13 cellular contexts compared by ENCODE assay signal in the genomic region with DNA sequence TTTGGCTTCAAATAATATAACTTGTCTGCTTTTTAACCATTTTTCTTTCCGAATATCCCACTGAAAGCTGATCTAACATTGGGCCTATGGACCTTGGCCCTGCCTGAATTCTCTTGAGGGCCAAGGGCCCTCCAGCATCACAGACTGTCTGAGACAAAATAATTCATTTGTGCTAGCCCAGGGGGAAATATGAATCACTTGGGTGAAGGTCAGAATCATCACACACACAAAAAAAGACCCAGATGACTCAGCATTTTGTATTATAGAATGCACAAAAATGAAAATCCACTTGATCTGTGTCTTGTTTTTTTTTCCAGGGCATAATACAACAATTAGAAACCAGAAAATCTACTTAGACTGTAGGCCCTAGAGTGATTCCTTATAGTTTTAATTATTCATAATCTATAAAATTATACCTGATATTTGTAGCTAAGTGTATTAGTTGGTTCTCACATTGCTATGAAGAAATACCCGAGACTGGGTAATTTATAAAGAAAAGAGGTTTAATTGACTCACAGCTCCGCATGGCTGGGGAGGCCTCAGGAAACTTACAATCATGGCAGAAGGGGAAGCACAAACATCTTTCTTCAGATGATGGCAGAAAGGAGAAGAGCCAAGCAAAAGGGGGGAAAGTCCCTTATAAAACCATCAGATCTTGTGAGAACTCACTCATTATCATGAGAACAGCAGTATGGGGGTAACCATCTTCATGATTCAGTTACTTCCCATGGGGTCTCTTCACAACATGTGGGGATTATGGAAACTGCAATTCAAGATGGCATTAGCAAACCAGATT. TPM values are rescaled to one million over a fixed set of nuclear protein-coding genes. Genes with fewer than 3 reads are reported as not detected.
DNase-seq lines count a peak whose midpoint lies in the region; ATAC-seq and TF ChIP-seq lines count a peak whose summit lies in the region.
"Had no signal": no experiment of that assay in that cellular context is flagged by ENCODE, and none has a peak within 500 bp of the region (broad histone marks: within the 10 kb centered on the region; RNA-seq: fewer than 3 reads in every experiment).

No MANE protein-coding gene starts in this region.

- H2AFZ ChIP-seq in fibroblast of lung (ENCODE audit: low read length), result no peak overlapping the region
- no peak overlapping the region for H2AFZ ChIP-seq in neuronal stem cell (ENCODE audit: low read length)

- H4K20me1 ChIP-seq in fibroblast of lung (ENCODE audit: control insufficient read depth, extremely low read depth, insufficient read depth, low read length), result no peaks in the 10 kb centered on the region
- H4K20me1 ChIP-seq: BLaER1 treated with 17β-estradiol and CSF1 and Interleukin-3, amounts not matched to agents 10 nM and 100 nM had no signal

- H3K4me2 ChIP-seq in fibroblast of lung (ENCODE audit: extremely low read depth, insufficient read depth, low read length), result no peak overlapping the region
- H3K4me2 ChIP-seq in neuronal stem cell (ENCODE audit: insufficient read depth, low read length, poor library complexity, severe bottlenecking), result no peak overlapping the region

- H3K27me3 ChIP-seq in fibroblast of lung (ENCODE audit: control insufficient read depth, insufficient read depth, low read length), result no peaks in the 10 kb centered on the region
- no peaks in the 10 kb centered on the region for H3K27me3 ChIP-seq in neuronal stem cell (ENCODE audit: control insufficient read depth in 3 of 3, insufficient read depth in 3 of 3, low read depth in 1 of 3, low read length in 3 of 3)
- H3K27me3 ChIP-seq: BLaER1 treated with 17β-estradiol and CSF1 and Interleukin-3, amounts not matched to agents 10 nM and 100 nM had no signal

- H3K4ac ChIP-seq in neuronal stem cell (ENCODE audit: low read length), result no peak overlapping the region

- no peak overlapping the region for H4K8ac ChIP-seq in neuronal stem cell (ENCODE audit: low read depth, low read length)

- H3K27ac ChIP-seq in fibroblast of lung (ENCODE audit: insufficient read depth, low read length), result no peak overlapping the region
- no peak overlapping the region for H3K27ac ChIP-seq in neuronal stem cell (replicated peaks; ENCODE audit: low read length)

- H3K36me3 Mint-ChIP-seq in activated naive CD4-positive, alpha-beta T cell treated with anti-CD3 and anti-CD28 coated beads, Interleukin-2, amount 50 U/mL, for 24 hours, result no peaks in the 10 kb centered on the region

- H3K18ac ChIP-seq in neuronal stem cell (ENCODE audit: low read length), result no peak overlapping the region

- H3K9ac ChIP-seq in fibroblast of lung (ENCODE audit: insufficient read depth, low read length) (no peak overlapping the region), neuronal stem cell (ENCODE audit: low read depth, low read length, poor library complexity) (no peak overlapping the region)
- H3K9ac ChIP-seq: BLaER1 treated with 17β-estradiol and CSF1 and Interleukin-3, amounts not matched to agents 10 nM and 100 nM had no signal

- H3K9me3 ChIP-seq in fibroblast of lung (ENCODE audit: control insufficient read depth, insufficient read depth, low read depth, low read length), result no peaks in the 10 kb centered on the region
- no peaks in the 10 kb centered on the region for H3K9me3 ChIP-seq in neuronal stem cell (replicated peaks in 1 of 2; ENCODE audit: control insufficient read depth in 2 of 2, insufficient read depth in 1 of 2, low read depth in 1 of 2, low read length in 2 of 2)
- H3K9me3 ChIP-seq: BLaER1 treated with 17β-estradiol and CSF1 and Interleukin-3, amounts not matched to agents 10 nM and 100 nM had no signal

- H3K36me3 ChIP-seq in fibroblast of lung (ENCODE audit: control insufficient read depth, insufficient read depth, low read length), result no peaks in the 10 kb centered on the region
- H3K36me3 ChIP-seq in neuronal stem cell (replicated peaks in 1 of 2; ENCODE audit: control insufficient read depth in 2 of 2, insufficient read depth in 2 of 2, low read length in 2 of 2), result no peaks in the 10 kb centered on the region
- H3K36me3 ChIP-seq: BLaER1 treated with 17β-estradiol and CSF1 and Interleukin-3, amounts not matched to agents 10 nM and 100 nM had no signal

- no CpG with 5 or more reads among the region's 3 CpGs for WGBS in neuronal stem cell (ENCODE audit: extremely low coverage in 2 of 2, insufficient read length in 2 of 2, insufficient replicate concordance in 1 of 2), 2 donors

- DNase-seq in activated naive CD4-positive, alpha-beta T cell treated with anti-CD3 and anti-CD28 coated beads, Interleukin-2, amount 50 U/mL, for 16 hours, result no peak
- DNase-seq in RPMI7951 (ENCODE audit: low read depth), result peak; percentile 73
- DNase-seq in fibroblast of lung (ENCODE audit: low read depth in 2 of 2), result peak; percentile 55 to 74
- DNase-seq in stimulated activated naive CD8-positive, alpha-beta T cell treated with anti-CD3 and anti-CD28 coated beads, Interleukin-15, Interleukin-2, amounts not matched to agents 100 U/mL and 50 U/mL, for 24 hours, result no peak
- DNase-seq in SIG-M5 treated with dmso at 0.1 percent for 504 hours (lab: John Stamatoyannopoulos, UW; ENCODE audit: unreplicated experiment), result no peak
- no peak for DNase-seq in neuronal stem cell (ENCODE audit: low spot score)
- DNase-seq in central memory CD4-positive, alpha-beta T cell, result no peak
- DNase-seq: NCI-H1417; RPMI8226; stimulated activated CD4-positive, alpha-beta T cell treated with anti-CD3 and anti-CD28 coated beads, Interleukin-2, amount 100 ng/mL, for 24 hours had no signal

- no peak overlapping the region for H2BK15ac ChIP-seq in neuronal stem cell (ENCODE audit: low read length)

- H3K14ac ChIP-seq in neuronal stem cell (ENCODE audit: low read length), result no peak overlapping the region

- H4K91ac ChIP-seq in neuronal stem cell (ENCODE audit: low read depth, low read length, poor library complexity), result no peak overlapping the region

- H3K4me3 ChIP-seq in fibroblast of lung (replicated peaks in 1 of 4; ENCODE audit: control extremely low read depth in 1 of 4, insufficient read depth in 1 of 4, low read depth in 3 of 4, low read length in 4 of 4), result no peak overlapping the region
- H3K4me3 ChIP-seq in neuronal stem cell (ENCODE audit: low read length in 2 of 2), result no peak overlapping the region
- H3K4me3 ChIP-seq: BLaER1 treated with 17β-estradiol and CSF1 and Interleukin-3, amounts not matched to agents 10 nM and 100 nM; lung had no signal

- peaks cover 17% of the 10 kb centered on the region for H3K4me1 Mint-ChIP-seq in activated naive CD4-positive, alpha-beta T cell treated with anti-CD3 and anti-CD28 coated beads, Interleukin-2, amount 50 U/mL, for 24 hours

- H2AK5ac ChIP-seq in neuronal stem cell (ENCODE audit: low read depth, low read length), result no peak overlapping the region

- no peaks in the 10 kb centered on the region for H3K9me3 Mint-ChIP-seq in activated naive CD4-positive, alpha-beta T cell treated with anti-CD3 and anti-CD28 coated beads, Interleukin-2, amount 50 U/mL, for 24 hours

- no peak overlapping the region for H3K23ac ChIP-seq in neuronal stem cell (ENCODE audit: low read depth, low read length, poor library complexity)

- H3K27ac Mint-ChIP-seq in activated naive CD4-positive, alpha-beta T cell treated with anti-CD3 and anti-CD28 coated beads, Interleukin-2, amount 50 U/mL, for 24 hours, result peak overlapping the region; percentile 79

- TF ChIP-seq CTCF in fibroblast of lung (conservative IDR thresholded peaks at IDR 0.05 in 1 of 2, IDR thresholded peaks at IDR 0.05 in 1 of 2; ENCODE audit: low read depth in 1 of 2, low read length in 2 of 2), result no peak

- ATAC-seq in stimulated activated naive CD8-positive, alpha-beta T cell treated with anti-CD3 and anti-CD28 coated beads, Interleukin-15, Interleukin-2, amounts not matched to agents 100 U/mL and 50 U/mL, for 24 hours, result peak; percentile 88

- H3K4me3 Mint-ChIP-seq in activated naive CD4-positive, alpha-beta T cell treated with anti-CD3 and anti-CD28 coated beads, Interleukin-2, amount 50 U/mL, for 24 hours, result peak overlapping the region; percentile 31

- no peaks in the 10 kb centered on the region for H3K4me1 ChIP-seq in fibroblast of lung (ENCODE audit: control insufficient read depth, extremely low read depth, insufficient read depth, low read length)
- no peaks in the 10 kb centered on the region for H3K4me1 ChIP-seq in neuronal stem cell (ENCODE audit: control insufficient read depth in 2 of 2, insufficient read depth in 1 of 2, low read depth in 1 of 2, low read length in 2 of 2)

- H2BK12ac ChIP-seq in neuronal stem cell (ENCODE audit: low read length), result no peak overlapping the region

- no peaks in the 10 kb centered on the region for H3K79me1 ChIP-seq in neuronal stem cell (ENCODE audit: low read depth, low read length)

- no peaks in the 10 kb centered on the region for H3K79me2 ChIP-seq in fibroblast of lung (ENCODE audit: control insufficient read depth, insufficient read depth, low read length)

- no peak overlapping the region for H2BK120ac ChIP-seq in neuronal stem cell (ENCODE audit: low read depth, low read length)

- H2BK5ac ChIP-seq in neuronal stem cell (ENCODE audit: low read length), result no peak overlapping the region

- H3K27me3 Mint-ChIP-seq in activated naive CD4-positive, alpha-beta T cell treated with anti-CD3 and anti-CD28 coated beads, Interleukin-2, amount 50 U/mL, for 24 hours, result no peaks in the 10 kb centered on the region

RNA-seq across cellular contexts. Expression of a gene that starts 15.6 kb away (rescaled TPM):
- total RNA-seq in RPMI7951 (2014; rRNA removed; shearing (Covaris generic)), result 100 and 125 TPM in 2 replicates
- total RNA-seq in fibroblast of lung, result 52.7 and 56.5 TPM in 2 replicates
- polyA plus RNA-seq in fibroblast of lung, result 87.0 and 93.1 TPM in 2 replicates
- polyA plus RNA-seq in fibroblast of lung (2012), result 48.6 and 52.8 TPM in 2 replicates
- 7.2 and 8.1 TPM in 2 replicates for polyA minus RNA-seq in fibroblast of lung (ENCODE audit: low replicate concordance)
- 77.7 TPM for polyA plus RNA-seq in neuronal stem cell (2013, experiment 1 of 2)
- polyA plus RNA-seq in neuronal stem cell (2013, experiment 2 of 2), result 81.7 TPM

Comparison
In these comparisons a context has a peak if more than half of its experiments do, and no peak if none do; other contexts are left out.
1. DNase-seq: peak in RPMI7951 (single experiment) and fibroblast of lung (2 of 2); none in activated naive CD4-positive, alpha-beta T cell treated with anti-CD3 and anti-CD28 coated beads, Interleukin-2, amount 50 U/mL, for 16 hours (single experiment), stimulated activated naive CD8-positive, alpha-beta T cell treated with anti-CD3 and anti-CD28 coated beads, Interleukin-15, Interleukin-2, amounts not matched to agents 100 U/mL and 50 U/mL, for 24 hours (single experiment), SIG-M5 treated with dmso at 0.1 percent for 504 hours (single experiment), neuronal stem cell (single experiment) and central memory CD4-positive, alpha-beta T cell (single experiment).